Comparison of ENCODE assay signal across 8 cellular contexts in genomic region chr13:43664700-43665191, GRCh38.
DNase-seq lines count a peak whose midpoint lies in the region.

No MANE protein-coding gene starts in this region.

- H3K9me3 ChIP-seq in endocrine pancreas (ENCODE audit: control insufficient read depth, low read length): no peaks in the 10 kb centered on the region
- no peaks in the 10 kb centered on the region for H3K9me3 ChIP-seq in effector memory CD4-positive, alpha-beta T cell (ENCODE audit: control insufficient read depth, low read length)

- peak; percentile 85 for DNase-seq in EH (ENCODE audit: low read depth)
- peak; percentile 51 for DNase-seq in NCI-H69 (lab: John Stamatoyannopoulos, UW)
- peak; percentile 55 for DNase-seq in non-pigmented ciliary epithelial cell (ENCODE audit: low read depth)
- no peak for DNase-seq in effector memory CD4-positive, alpha-beta T cell
- no peak for DNase-seq in NCI-H1417 treated with DMSO at 0.1 percent for 48 hours (lab: John Stamatoyannopoulos, UW)
- no peak for DNase-seq in COLO668 (lab: John Stamatoyannopoulos, UW; ENCODE audit: unreplicated experiment)
- DNase-seq in stimulated activated CD4-positive, alpha-beta T cell treated with anti-CD3 and anti-CD28 coated beads, Interleukin-4, amount 100 ng/mL, for 24 hours: no peak

- H3K4me1 ChIP-seq in endocrine pancreas (ENCODE audit: control insufficient read depth, insufficient read depth, low read length): no peaks in the 10 kb centered on the region
- no peaks in the 10 kb centered on the region for H3K4me1 ChIP-seq in effector memory CD4-positive, alpha-beta T cell (ENCODE audit: control insufficient read depth, insufficient read depth, low read length, poor library complexity, severe bottlenecking)

- H3K4me3 ChIP-seq in endocrine pancreas (ENCODE audit: control insufficient read depth, insufficient read depth, low read length): peak overlapping the region; percentile 24
- no peak overlapping the region for H3K4me3 ChIP-seq in effector memory CD4-positive, alpha-beta T cell (ENCODE audit: insufficient read depth, low read depth, low read length, poor library complexity, severe bottlenecking)

- H3K27me3 ChIP-seq in endocrine pancreas (ENCODE audit: control insufficient read depth, insufficient read depth, low read length): no peaks in the 10 kb centered on the region
- no peaks in the 10 kb centered on the region for H3K27me3 ChIP-seq in effector memory CD4-positive, alpha-beta T cell (replicated peaks; ENCODE audit: control insufficient read depth, insufficient read depth, low read length, poor library complexity, severe bottlenecking)

- H3K36me3 ChIP-seq in endocrine pancreas (ENCODE audit: control insufficient read depth, insufficient read depth, low read length): no peaks in the 10 kb centered on the region
- H3K36me3 ChIP-seq in effector memory CD4-positive, alpha-beta T cell (ENCODE audit: control insufficient read depth, insufficient read depth, low read length): no peaks in the 10 kb centered on the region

- no peak overlapping the region for H3K27ac ChIP-seq in effector memory CD4-positive, alpha-beta T cell (ENCODE audit: insufficient read depth, low read length, poor library complexity, severe bottlenecking)

- H3K9ac ChIP-seq in endocrine pancreas (ENCODE audit: control insufficient read depth, insufficient read depth, low read length): no peak overlapping the region

Comparison
In these comparisons a context has a peak if more than half of its experiments do, and no peak if none do; other contexts are left out.
1. DNase-seq: peak in EH (single experiment), NCI-H69 (single experiment) and non-pigmented ciliary epithelial cell (single experiment); none in effector memory CD4-positive, alpha-beta T cell (0 of 3), NCI-H1417 treated with DMSO at 0.1 percent for 48 hours (single experiment), COLO668 (single experiment) and stimulated activated CD4-positive, alpha-beta T cell treated with anti-CD3 and anti-CD28 coated beads, Interleukin-4, amount 100 ng/mL, for 24 hours (single experiment).